In genomic region chr5:32312682-32313523, GRCh38 we compare ENCODE assay signal across 1 cellular context.
TF ChIP-seq lines count a peak whose summit lies in the region.

MTMR12 (minus strand) TSS chr5:32312939; CDS start chr5:32312838, 101 bp downstream.

TF ChIP-seq in K562, 482 proteins besides CTCF, POLR2A, EP300 and RAD21 (continued from another document and continues in another):
- no peak for TF ChIP-seq ZNF407 (IDR thresholded peaks at IDR 0.05; ENCODE audit: low read depth)
- no peak for TF ChIP-seq ZNF561 (CRISPR knock-in tag; conservative IDR thresholded peaks at IDR 0.05)
- TF ChIP-seq TAF7 (tag; IDR thresholded peaks at IDR 0.05) = no peak
- TF ChIP-seq ZKSCAN3 (CRISPR knock-in tag; IDR thresholded peaks at IDR 0.05) = no peak
- TF ChIP-seq TSC22D4 (tag; IDR thresholded peaks at IDR 0.05) = no peak
- TF ChIP-seq THAP12 (CRISPR knock-in tag; IDR thresholded peaks at IDR 0.05) = peak; percentile 90
- no peak for TF ChIP-seq RERE (CRISPR knock-in tag; IDR thresholded peaks at IDR 0.05; ENCODE audit: borderline replicate concordance)
- no peak for TF ChIP-seq GABPB1 (CRISPR knock-in tag; IDR thresholded peaks at IDR 0.05)
- TF ChIP-seq ZNF57 (CRISPR knock-in tag; IDR thresholded peaks at IDR 0.05) = no peak
- TF ChIP-seq FOXO4 (CRISPR knock-in tag; IDR thresholded peaks at IDR 0.05) = no peak
- TF ChIP-seq LCOR (CRISPR knock-in tag; IDR thresholded peaks at IDR 0.05) = no peak
- no peak for TF ChIP-seq ZNF586 (CRISPR knock-in tag; conservative IDR thresholded peaks at IDR 0.05)
- no peak for TF ChIP-seq PTTG1 (tag; IDR thresholded peaks at IDR 0.05; ENCODE audit: low read depth)
- TF ChIP-seq NR2F6 (CRISPR knock-in tag; IDR thresholded peaks at IDR 0.05) = no peak
- no peak for TF ChIP-seq ZBTB33 (CRISPR knock-in tag; IDR thresholded peaks at IDR 0.05)
- TF ChIP-seq ZFX (CRISPR knock-in tag; IDR thresholded peaks at IDR 0.05) = peak; percentile 84
- TF ChIP-seq ZNF592 (IDR thresholded peaks at IDR 0.05) = no peak; the same call in 1 of the 2 replicates
- no peak for TF ChIP-seq ZNF436 (CRISPR knock-in tag; IDR thresholded peaks at IDR 0.05)
- TF ChIP-seq GATAD2B (IDR thresholded peaks at IDR 0.05; ENCODE audit: borderline replicate concordance) = peak; percentile 83; the same call in 1 of the 2 replicates
- TF ChIP-seq SMAD2 (IDR thresholded peaks at IDR 0.05; ENCODE audit: low read depth, low read length) = no peak
- no peak for TF ChIP-seq NFATC3 (IDR thresholded peaks at IDR 0.05)
- TF ChIP-seq ZFP91 (CRISPR knock-in tag; IDR thresholded peaks at IDR 0.05) = no peak
- TF ChIP-seq YBX1 (IDR thresholded peaks at IDR 0.05) = no peak
- no peak for TF ChIP-seq ZNF780A (CRISPR knock-in tag; IDR thresholded peaks at IDR 0.05)
- no peak for TF ChIP-seq MTF1 (CRISPR knock-in tag; IDR thresholded peaks at IDR 0.05; ENCODE audit: borderline replicate concordance)
- TF ChIP-seq HDAC1 (IDR thresholded peaks at IDR 0.05) = peak in 1 of 2 experiments; percentile 69; a peak in 2 of 4 replicates
- TF ChIP-seq ZNF639 (CRISPR knock-in tag; conservative IDR thresholded peaks at IDR 0.05 in 1 of 2, IDR thresholded peaks at IDR 0.05 in 1 of 2) = peak in 1 of 2 experiments; percentile 25; a peak in 1 of 4 replicates
